Comparison of ENCODE assay signal across 12 cellular contexts in genomic region chr9:127444921-127445850, GRCh38. TPM values are rescaled to one million over a fixed set of nuclear protein-coding genes. Genes with fewer than 3 reads are reported as not detected.
DNase-seq lines count a peak whose midpoint lies in the region; ATAC-seq, FAIRE-seq and TF ChIP-seq lines count a peak whose summit lies in the region.
"Had no signal": no experiment of that assay in that cellular context is flagged by ENCODE, and none has a peak within 500 bp of the region (broad histone marks: within the 10 kb centered on the region; RNA-seq: fewer than 3 reads in every experiment).

No MANE protein-coding gene starts in this region.

- H3K9me2 ChIP-seq in OCI-LY7 (ENCODE audit: insufficient read depth, low read length), result no peaks in the 10 kb centered on the region

- no peak overlapping the region for H3K4me2 ChIP-seq in OCI-LY7 (ENCODE audit: low read length)

- FAIRE-seq in urothelium cell line (lab: Jason Lieb, UNC), result no peak
- FAIRE-seq: bronchial epithelial cell, pancreas had no signal

- BruUV-seq in OCI-LY7 (replicated peaks; lab: Mats Ljungman, UMichigan), result TSS peak; percentile 53

- H3K4me1 ChIP-seq in OCI-LY7 (ENCODE audit: insufficient read depth, low read length, poor library complexity, severe bottlenecking) (peaks cover 23% of the 10 kb centered on the region), left ventricle myocardium inferior (peaks cover 21% of the 10 kb centered on the region)

- H3K36me3 Mint-ChIP-seq in activated T-cell treated with anti-CD3 and anti-CD28 coated beads, Interleukin-2, amount 50 U/mL, for 24 hours (ENCODE audit: low read depth), result peaks cover 98% of the 10 kb centered on the region
- H3K36me3 Mint-ChIP-seq in naive thymus-derived CD8-positive, alpha-beta T cell, result peaks cover 5 to 91% (median 32%) of the 10 kb centered on the region in 3 donors

- H3K27ac Mint-ChIP-seq in activated T-cell treated with anti-CD3 and anti-CD28 coated beads, Interleukin-2, amount 50 U/mL, for 24 hours, result peak overlapping the region; percentile 99
- H3K27ac Mint-ChIP-seq in naive thymus-derived CD8-positive, alpha-beta T cell, result peak overlapping the region in 4 of 10 donors; percentile 11 to 66 (median 38)

- peak overlapping the region; percentile 63 for H3K4me3 Mint-ChIP-seq in activated T-cell treated with anti-CD3 and anti-CD28 coated beads, Interleukin-2, amount 50 U/mL, for 24 hours
- H3K4me3 Mint-ChIP-seq in naive thymus-derived CD8-positive, alpha-beta T cell, result no peak overlapping the region

- H3K36me3 ChIP-seq in OCI-LY7 (ENCODE audit: insufficient read depth, low read length) (peaks cover 86% of the 10 kb centered on the region), left ventricle myocardium inferior (peaks cover 97% of the 10 kb centered on the region)

- DNase-seq in activated T-cell treated with anti-CD3 and anti-CD28 coated beads, Interleukin-2, amount 50 U/mL, for 24 hours, result peak; percentile 60
- DNase-seq in activated T-cell treated with anti-CD3 and anti-CD28 coated beads for 4 hours, result no peak
- DNase-seq in OCI-LY7 (ENCODE audit: low spot score), result peak; percentile 20
- DNase-seq in cardiac fibroblast (ENCODE audit: low read depth in 2 of 2), result peak; percentile 45 to 52
- DNase-seq in stimulated activated CD8-positive, alpha-beta memory T cell treated with anti-CD3 and anti-CD28 coated beads, Interleukin-4, amount 100 ng/mL, for 48 hours, result peak; percentile 54
- no peak for DNase-seq in urothelium cell line (ENCODE audit: low spot score)
- DNase-seq in left ventricle myocardium inferior, result no peak
- DNase-seq in naive thymus-derived CD8-positive, alpha-beta T cell, result no peak
- DNase-seq: hippocampal formation, NCI-H2081 treated with DMSO at 0.1 percent for 48 hours, pancreas had no signal

- intact Hi-C loops in OCI-LY7 (cut with micrococcal nuclease; ENCODE audit: unreplicated experiment), result no loop called here
- intact Hi-C loops in left ventricle myocardium inferior (cut with micrococcal nuclease), result no loop called here

- peak overlapping the region; percentile 1 for H3K27ac ChIP-seq in OCI-LY7 (ENCODE audit: low read depth, low read length, poor library complexity, severe bottlenecking)
- no peak overlapping the region for H3K27ac ChIP-seq in left ventricle myocardium inferior (replicated peaks)
- H3K27ac ChIP-seq: pancreas had no signal

- peaks cover 27% of the 10 kb centered on the region for H4K20me1 ChIP-seq in OCI-LY7 (ENCODE audit: insufficient read depth, low read length)

- CTCF ChIA-PET in OCI-LY7 (lab: Charles Lee; ENCODE audit: unreplicated experiment), result no interaction called here

- no peaks in the 10 kb centered on the region for H3K9me3 ChIP-seq in OCI-LY7 (ENCODE audit: low read length)
- H3K9me3 ChIP-seq in left ventricle myocardium inferior (replicated peaks), result no peaks in the 10 kb centered on the region
- H3K9me3 ChIP-seq: pancreas had no signal

- no peak for ATAC-seq in naive thymus-derived CD8-positive, alpha-beta T cell

- no peaks in the 10 kb centered on the region for H3K9me3 Mint-ChIP-seq in activated T-cell treated with anti-CD3 and anti-CD28 coated beads, Interleukin-2, amount 50 U/mL, for 24 hours
- no peaks in the 10 kb centered on the region for H3K9me3 Mint-ChIP-seq in naive thymus-derived CD8-positive, alpha-beta T cell

- POLR2A ChIA-PET in OCI-LY7 (lab: Charles Lee), result no interaction called here
- POLR2A ChIA-PET in naive thymus-derived CD8-positive, alpha-beta T cell (lab: Charles Lee), result no interaction called here

- peaks cover 29% of the 10 kb centered on the region for H3K79me2 ChIP-seq in OCI-LY7 (ENCODE audit: insufficient read depth, low read depth, low read length)

- no peak overlapping the region for H2AFZ ChIP-seq in OCI-LY7 (ENCODE audit: low read length)

- no peaks in the 10 kb centered on the region for H3K27me3 Mint-ChIP-seq in activated T-cell treated with anti-CD3 and anti-CD28 coated beads, Interleukin-2, amount 50 U/mL, for 24 hours
- no peaks in the 10 kb centered on the region for H3K27me3 Mint-ChIP-seq in naive thymus-derived CD8-positive, alpha-beta T cell

- H3K4me3 ChIP-seq in OCI-LY7 (ENCODE audit: low read depth, low read length, poor library complexity, severe bottlenecking), result no peak overlapping the region
- H3K4me3 ChIP-seq in cardiac fibroblast (replicated peaks in 1 of 2; ENCODE audit: low read depth in 2 of 2, low read length in 2 of 2), result no peak overlapping the region
- no peak overlapping the region for H3K4me3 ChIP-seq in left ventricle myocardium inferior
- H3K4me3 ChIP-seq: pancreas had no signal

- no peaks in the 10 kb centered on the region for H3K27me3 ChIP-seq in left ventricle myocardium inferior (ENCODE audit: low read depth)
- H3K27me3 ChIP-seq: pancreas had no signal

- TF ChIP-seq CTCF in OCI-LY7 (conservative IDR thresholded peaks at IDR 0.05; ENCODE audit: low read length) (no peak), cardiac fibroblast (IDR thresholded peaks at IDR 0.05; ENCODE audit: low read depth, low read length) (no peak), left ventricle myocardium inferior (IDR thresholded peaks at IDR 0.05; ENCODE audit: borderline replicate concordance) (no peak)

- H3K4me1 Mint-ChIP-seq in activated T-cell treated with anti-CD3 and anti-CD28 coated beads, Interleukin-2, amount 50 U/mL, for 24 hours (ENCODE audit: low read depth), result peaks cover 41% of the 10 kb centered on the region
- H3K4me1 Mint-ChIP-seq in naive thymus-derived CD8-positive, alpha-beta T cell, result peaks cover 11 to 31% (median 25%) of the 10 kb centered on the region in 4 donors

RNA-seq across cellular contexts. Expression of gene RPL12, which starts 6.0 kb away (rescaled TPM):
- total RNA-seq in OCI-LY7 (2014; rRNA removed; shearing (Covaris generic)), result 1,855 and 1,868 TPM in 2 replicates
- total RNA-seq in OCI-LY7 (2022) (1,622 and 1,726 TPM in 2 replicates), left ventricle myocardium inferior (605 TPM)
- 1,000 to 10,000 TPM; 1,452 to 1,480 TPM for total RNA-seq in naive thymus-derived CD8-positive, alpha-beta T cell
- 1,000 to 10,000 TPM; 1,731 to 2,420 (median 2,163) TPM for polyA plus RNA-seq in naive thymus-derived CD8-positive, alpha-beta T cell

RNA-seq across cellular contexts. Expression of gene LRSAM1, which starts 6.1 kb away (rescaled TPM):
- total RNA-seq in OCI-LY7 (2014; rRNA removed; shearing (Covaris generic)), result 13.6 and 20.8 TPM in 2 replicates
- total RNA-seq in OCI-LY7 (2022), result 32.2 and 34.1 TPM in 2 replicates
- 35.4 TPM for total RNA-seq in left ventricle myocardium inferior
- 10 to 100 TPM; 24.2 to 26.4 TPM for total RNA-seq in naive thymus-derived CD8-positive, alpha-beta T cell
- polyA plus RNA-seq in naive thymus-derived CD8-positive, alpha-beta T cell, result 1 to 10 TPM; 4.3 to 9.6 (median 5.0) TPM

RNA-seq across cellular contexts. Expression of gene ZNF79, which starts 21.0 kb away (rescaled TPM):
- total RNA-seq in OCI-LY7 (2014; rRNA removed; shearing (Covaris generic)), result 14.1 and 14.9 TPM in 2 replicates
- total RNA-seq in OCI-LY7 (2022) (9.3 and 9.4 TPM in 2 replicates), left ventricle myocardium inferior (6.2 TPM)
- total RNA-seq in naive thymus-derived CD8-positive, alpha-beta T cell, result 10 to 100 TPM; 15.2 to 17.2 TPM
- 1 to 10 TPM; 3.3 to 6.6 (median 4.9) TPM for polyA plus RNA-seq in naive thymus-derived CD8-positive, alpha-beta T cell

RNA-seq across cellular contexts. Expression of gene SLC2A8, which starts 48.2 kb away (rescaled TPM):
- 5.6 and 11.9 TPM in 2 replicates for total RNA-seq in OCI-LY7 (2014; rRNA removed; shearing (Covaris generic))
- total RNA-seq in OCI-LY7 (2022) (18.0 and 19.6 TPM in 2 replicates), left ventricle myocardium inferior (16.1 TPM)
- under 1 TPM; 0.19 to 0.39 TPM for total RNA-seq in naive thymus-derived CD8-positive, alpha-beta T cell
- 1 to 10 TPM in 1 of 3 donors, not detected in 2; 1.2 TPM for polyA plus RNA-seq in naive thymus-derived CD8-positive, alpha-beta T cell

Comparison
In these comparisons a context has a peak if more than half of its experiments do, and no peak if none do; other contexts are left out.
1. DNase-seq: peak in activated T-cell treated with anti-CD3 and anti-CD28 coated beads, Interleukin-2, amount 50 U/mL, for 24 hours (single experiment), OCI-LY7 (single experiment), cardiac fibroblast (2 of 2) and stimulated activated CD8-positive, alpha-beta memory T cell treated with anti-CD3 and anti-CD28 coated beads, Interleukin-4, amount 100 ng/mL, for 48 hours (single experiment); none in activated T-cell treated with anti-CD3 and anti-CD28 coated beads for 4 hours (single experiment), urothelium cell line (single experiment), left ventricle myocardium inferior (single experiment) and naive thymus-derived CD8-positive, alpha-beta T cell (0 of 10).